ENCODE assay signal across 29 cellular contexts in the genomic region with DNA sequence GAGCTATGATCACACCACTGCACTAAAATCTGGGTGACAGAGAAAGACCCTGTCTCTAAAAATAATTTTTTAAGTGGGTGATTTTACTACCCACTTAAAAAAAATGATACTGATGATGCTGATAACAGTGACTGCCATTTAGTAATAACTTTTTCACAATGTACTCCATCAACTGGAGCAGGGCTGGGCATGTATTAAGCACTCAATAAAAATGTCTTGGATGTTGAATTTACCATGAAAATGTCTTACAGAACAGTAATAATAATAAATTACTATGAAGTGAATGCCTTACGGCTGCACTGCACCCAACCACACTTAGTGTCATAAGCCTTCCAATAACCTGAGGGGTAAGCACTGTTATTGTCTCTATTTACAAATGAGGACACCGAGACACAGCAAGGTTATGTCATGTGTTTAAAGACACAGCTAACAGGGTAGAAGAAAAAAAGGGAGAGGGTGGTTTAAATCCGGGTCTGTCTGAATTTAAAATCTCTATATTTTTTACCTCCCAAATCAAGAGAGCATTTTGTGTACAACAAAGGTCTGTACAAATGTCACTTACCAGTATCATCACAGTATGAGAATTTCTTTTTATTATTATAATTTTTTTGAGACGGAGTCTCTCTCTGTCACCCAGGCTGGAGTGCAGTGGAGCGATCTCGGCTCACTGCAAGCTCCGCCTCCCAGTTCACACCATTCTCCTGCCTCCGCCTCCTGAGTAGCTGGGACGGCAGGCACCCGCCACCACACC. TPM values are rescaled to one million over a fixed set of nuclear protein-coding genes. Genes with fewer than 3 reads are reported as not detected.
"Had no signal": no experiment of that assay in that cellular context is flagged by ENCODE, and none has a peak within 500 bp of the region (broad histone marks: within the 10 kb centered on the region; RNA-seq: fewer than 3 reads in every experiment).

No MANE protein-coding gene starts in this region.

- H3K27ac Mint-ChIP-seq: mesothelial cell of epicardium, naive B cell had no signal

- H3K4me1 Mint-ChIP-seq: mesothelial cell of epicardium, naive B cell had no signal

- H3K36me3 ChIP-seq: esophagus muscularis mucosa, gastroesophageal sphincter, heart right ventricle, left lung, lower lobe of right lung had no signal

- H3K9me3 ChIP-seq: esophagus muscularis mucosa, gastroesophageal sphincter, heart right ventricle, left lung, lower lobe of right lung, mucosa of descending colon had no signal

- H3K4me3 Mint-ChIP-seq: mesothelial cell of epicardium, naive B cell had no signal

- ATAC-seq: foreskin keratinocyte, gastroesophageal sphincter, heart right ventricle, left cardiac atrium, left lung, left ventricle myocardium superior, lower lobe of right lung, mucosa of descending colon had no signal

- H3K9me3 Mint-ChIP-seq: mesothelial cell of epicardium, naive B cell had no signal

- H3K4me3 ChIP-seq: coronary artery, dorsolateral prefrontal cortex, esophagus muscularis mucosa, gastroesophageal sphincter, heart right ventricle, left lung, lower lobe of right lung, mucosa of descending colon had no signal

- DNase-seq: dermis blood vessel endothelial cell; dorsolateral prefrontal cortex; effector CD4-positive, alpha-beta T cell; effector memory CD4-positive, alpha-beta T cell; foreskin keratinocyte; head of caudate nucleus; heart right ventricle; hippocampal formation; left cardiac atrium; left lung; left ventricle myocardium superior; lower lobe of right lung; mesenchymal stem cell; mucosa of descending colon; naive B cell had no signal

- H3K4me1 ChIP-seq: esophagus muscularis mucosa, foreskin keratinocyte, gastroesophageal sphincter, heart right ventricle, left lung, lower lobe of right lung had no signal

- H3K36me3 Mint-ChIP-seq: mesothelial cell of epicardium, naive B cell had no signal

- H3K27ac ChIP-seq: coronary artery, dorsolateral prefrontal cortex, esophagus muscularis mucosa, foreskin keratinocyte, gastroesophageal sphincter, heart right ventricle, left lung, lower lobe of right lung had no signal

- FAIRE-seq: colon, endothelial cell of umbilical vein, frontal cortex, islet of Langerhans, keratinocyte had no signal

RNA-seq across cellular contexts. Expression of gene RIMS4, which starts 21.5 kb away (rescaled TPM):
- total RNA-seq: dermis blood vessel endothelial cell, endothelial cell of umbilical vein, epithelial cell of proximal tubule, fibroblast of villous mesenchyme, foreskin keratinocyte, kidney epithelial cell, lung microvascular endothelial cell, myocyte had no signal

RNA-seq across cellular contexts. Expression of gene KCNK15, which starts 43.2 kb away (rescaled TPM):
- total RNA-seq: endothelial cell of umbilical vein, epithelial cell of proximal tubule, foreskin keratinocyte, frontal cortex, lung microvascular endothelial cell, myocyte had no signal
